22 cellular contexts compared by ENCODE assay signal in genomic region chr16:70591609-70592008, GRCh38. TPM values are rescaled to one million over a fixed set of nuclear protein-coding genes. Genes with fewer than 3 reads are reported as not detected.
A peak's percentile ranks its signal among the peaks of the same experiment; 100 is the strongest.
DNase-seq lines count a peak whose midpoint lies in the region; ATAC-seq and TF ChIP-seq lines count a peak whose summit lies in the region.
"Had no signal": no experiment of that assay in that cellular context is flagged by ENCODE, and none has a peak within 500 bp of the region (broad histone marks: within the 10 kb centered on the region; RNA-seq: fewer than 3 reads in every experiment).

No MANE protein-coding gene starts in this region.

- TF ChIP-seq CTCF in heart left ventricle (IDR thresholded peaks at IDR 0.05) (no peak), left lung (IDR thresholded peaks at IDR 0.05) (no peak)

- H3K4me1 Mint-ChIP-seq in stimulated activated memory B cell treated with anti-CD40 and anti-IgM and Interleukin-4, amounts not matched to agents 10 μg/mL and 1 μg/mL and 100 μg/mL, for 72 hours: no peaks in the 10 kb centered on the region

- H3K9me3 Mint-ChIP-seq in stimulated activated memory B cell treated with anti-CD40 and anti-IgM and Interleukin-4, amounts not matched to agents 10 μg/mL and 1 μg/mL and 100 μg/mL, for 72 hours: peaks cover 3% of the 10 kb centered on the region
- H3K9me3 Mint-ChIP-seq: activated naive CD4-positive, alpha-beta T cell treated with anti-CD3 and anti-CD28 coated beads, Interleukin-2, amount 50 U/mL, for 72 hours; nephron had no signal

- no peaks in the 10 kb centered on the region for H3K36me3 ChIP-seq in heart left ventricle
- no peaks in the 10 kb centered on the region for H3K36me3 ChIP-seq in left lung
- H3K36me3 ChIP-seq: BLaER1, brain microvascular endothelial cell, SJCRH30, WERI-Rb-1 had no signal

- H3K27me3 ChIP-seq in heart left ventricle: no peaks in the 10 kb centered on the region
- H3K27me3 ChIP-seq in left lung: no peaks in the 10 kb centered on the region
- H3K27me3 ChIP-seq: BLaER1, brain microvascular endothelial cell, SJCRH30 had no signal

- H3K4me1 ChIP-seq in heart left ventricle (peaks cover 3 to 57% (median 32%) of the 10 kb centered on the region in 12 donors), left lung (peaks cover 5 to 16% of the 10 kb centered on the region in 2 donors)
- H3K4me1 ChIP-seq: SJCRH30 had no signal

- H3K4me3 ChIP-seq in heart left ventricle (no peak overlapping the region), left lung (no peak overlapping the region)
- H3K4me3 ChIP-seq: BLaER1, SJCRH30 had no signal

- H3K9me3 ChIP-seq in heart left ventricle: peaks cover 0 to 5% (median 0%) of the 10 kb centered on the region in 12 donors
- no peaks in the 10 kb centered on the region for H3K9me3 ChIP-seq in left lung
- H3K9me3 ChIP-seq: BLaER1, SJCRH30 had no signal

- peaks cover 13% of the 10 kb centered on the region for H3K27me3 Mint-ChIP-seq in stimulated activated memory B cell treated with anti-CD40 and anti-IgM and Interleukin-4, amounts not matched to agents 10 μg/mL and 1 μg/mL and 100 μg/mL, for 72 hours
- H3K27me3 Mint-ChIP-seq: T-helper 17 cell had no signal

- no peak overlapping the region for H3K4me3 Mint-ChIP-seq in stimulated activated memory B cell treated with anti-CD40 and anti-IgM and Interleukin-4, amounts not matched to agents 10 μg/mL and 1 μg/mL and 100 μg/mL, for 72 hours
- H3K4me3 Mint-ChIP-seq: T-helper 17 cell had no signal

- H3K27ac ChIP-seq in heart left ventricle (peak overlapping the region in 11 of 12 donors; percentile 29 to 73 (median 58)), left lung (peak overlapping the region; percentile 14 to 26)
- H3K27ac ChIP-seq: BLaER1, brain microvascular endothelial cell, epithelial cell of prostate, SJCRH30, WERI-Rb-1 had no signal

- DNase-seq in heart left ventricle: peak in 1 of 5 donors; percentile 36
- DNase-seq in Right ventricle myocardium inferior (ENCODE audit: missing footprints): no peak
- DNase-seq in left lung: no peak
- DNase-seq in NCI-H187 (lab: John Stamatoyannopoulos, UW): no peak
- no peak for DNase-seq in activated T-cell treated with anti-CD3 and anti-CD28 coated beads for 4 hours
- DNase-seq in effector CD4-positive, alpha-beta T cell: no peak
- DNase-seq in KG1 (lab: John Stamatoyannopoulos, UW): no peak
- DNase-seq: activated CD4-positive, alpha-beta T cell treated with anti-CD3 and anti-CD28 coated beads, Interleukin-2, amount 50 U/mL, for 4 hours; activated T-cell treated with anti-CD3 and anti-CD28 coated beads, Interleukin-2, amount 50 U/mL, for 1 hour; brain microvascular endothelial cell; DMS 273 treated with DMSO at 0.1 percent for 48 hours; Kasumi-1; NCI-H526; SJCRH30; stimulated activated naive CD4-positive, alpha-beta T cell treated with Interleukin-2 at 50 U/mL for 16 hours; T-helper 17 cell; WERI-Rb-1 had no signal

- H3K27ac Mint-ChIP-seq in stimulated activated memory B cell treated with anti-CD40 and anti-IgM and Interleukin-4, amounts not matched to agents 10 μg/mL and 1 μg/mL and 100 μg/mL, for 72 hours: no peak overlapping the region
- H3K27ac Mint-ChIP-seq: T-helper 17 cell had no signal

- no peak for TF ChIP-seq POLR2A in heart left ventricle (IDR thresholded peaks at IDR 0.05)

- ATAC-seq in heart left ventricle (peak in 2 of 4 donors; percentile 4 to 7), Right ventricle myocardium inferior (no peak), left lung (no peak)
- peak; percentile 6 for ATAC-seq in stimulated activated memory B cell treated with anti-CD40 and anti-IgM and Interleukin-4, amounts not matched to agents 10 μg/mL and 1 μg/mL and 100 μg/mL, for 72 hours
- ATAC-seq: activated naive CD4-positive, alpha-beta T cell treated with anti-CD3 and anti-CD28 coated beads, Interleukin-2, amount 50 U/mL, for 72 hours; T-helper 17 cell had no signal

- H3K36me3 Mint-ChIP-seq in stimulated activated memory B cell treated with anti-CD40 and anti-IgM and Interleukin-4, amounts not matched to agents 10 μg/mL and 1 μg/mL and 100 μg/mL, for 72 hours: no peaks in the 10 kb centered on the region
- H3K36me3 Mint-ChIP-seq: activated naive CD4-positive, alpha-beta T cell treated with anti-CD3 and anti-CD28 coated beads, Interleukin-2, amount 50 U/mL, for 72 hours had no signal

- WGBS in heart left ventricle, 4 donors: 58 to 78% (median 64%) methylated on average over 4 of the region's 4 CpGs

- intact Hi-C loops in heart left ventricle (cut with DNase I): loop anchor here in 1 of 10 donors (2.0 kb wide), 1 partner anchor 17 kb away; no protein-coding TSS in a partner anchor
- intact Hi-C loops in Right ventricle myocardium inferior (cut with DNase I): no loop called here
- intact Hi-C loops in left lung (cut with DNase I): no loop called here

RNA-seq across cellular contexts. Expression of gene IL34, which starts 54.8 kb away (rescaled TPM):
- 1 to 10 TPM in 8 of 9 donors, under 1 TPM in 1; 0.49 to 6.5 (median 2.7) TPM for total RNA-seq in heart left ventricle
- 1 to 10 TPM in 1 of 2 donors, under 1 TPM in 1; 0.82 to 2.3 TPM for polyA plus RNA-seq in heart left ventricle
- total RNA-seq in Right ventricle myocardium inferior: 2.0 TPM
- 1 to 10 TPM; 2.1 to 4.1 TPM for total RNA-seq in left lung
- total RNA-seq: activated naive CD4-positive, alpha-beta T cell treated with anti-CD3 and anti-CD28 coated beads, Interleukin-2, amount 50 U/mL, for 72 hours had no signal
